ENCODE assay signal across 8 cellular contexts in genomic region chr17:77433385-77434135, GRCh38.
A peak's percentile ranks its signal among the peaks of the same experiment; 100 is the strongest.
DNase-seq lines count a peak whose midpoint lies in the region; ATAC-seq and TF ChIP-seq lines count a peak whose summit lies in the region.

No MANE protein-coding gene starts in this region.

- no peaks in the 10 kb centered on the region for H3K27me3 ChIP-seq in CD8-positive, alpha-beta memory T cell (ENCODE audit: insufficient read depth, low read length, poor library complexity, severe bottlenecking)
- no peaks in the 10 kb centered on the region for H3K27me3 ChIP-seq in HUES6 (ENCODE audit: control insufficient read depth, insufficient read depth, low read length)
- H3K27me3 ChIP-seq in colonic mucosa = no peaks in the 10 kb centered on the region

- H3K27ac ChIP-seq in CD8-positive, alpha-beta memory T cell (ENCODE audit: low read depth, low read length) = no peak overlapping the region
- peak overlapping the region; percentile 47; the same call in 1 of the 2 replicates for H3K27ac ChIP-seq in HUES6 (ENCODE audit: low read depth, low read length)
- H3K27ac ChIP-seq in colonic mucosa = peak overlapping the region; percentile 40

- POLR2A ChIA-PET in CD8-positive, alpha-beta memory T cell (lab: Charles Lee) = interaction anchor here (1.0 to 1.2 kb wide), 4 partner anchors 11 to 24 kb away, joined by 3 to 5 read pairs (median 4); no protein-coding TSS in a partner anchor

- H3K9ac ChIP-seq in HUES6 (ENCODE audit: low read length) (peak overlapping the region; percentile 47), colonic mucosa (ENCODE audit: low read depth in 2 of 2, low read length in 2 of 2) (peak overlapping the region in 1 of 2 donors; percentile 30)

- H3K4me1 ChIP-seq in CD8-positive, alpha-beta memory T cell (ENCODE audit: insufficient read depth, low read length) = peaks cover 99% of the 10 kb centered on the region
- H3K4me1 ChIP-seq in HUES6 (ENCODE audit: control insufficient read depth, insufficient read depth, low read length) = peaks cover 75% of the 10 kb centered on the region
- H3K4me1 ChIP-seq in colonic mucosa = peaks cover 21% of the 10 kb centered on the region

- H3K4me3 ChIP-seq in CD8-positive, alpha-beta memory T cell (ENCODE audit: low read length) = peak overlapping the region; percentile 63
- no peak overlapping the region for H3K4me3 ChIP-seq in HUES6 (ENCODE audit: low read depth, low read length)
- no peak overlapping the region for H3K4me3 ChIP-seq in colonic mucosa

- H3K27me3 Mint-ChIP-seq in CD8-positive, alpha-beta memory T cell = no peaks in the 10 kb centered on the region
- peaks cover 3% of the 10 kb centered on the region for H3K27me3 Mint-ChIP-seq in nephron (ENCODE audit: low read depth)

- intact Hi-C loops in colonic mucosa (cut with DNase I) = no loop called here
- intact Hi-C loops in left colon (cut with DNase I, micrococcal nuclease) = loop anchor here in 1 of 2 donors (5.0 kb wide), 1 partner anchor 59 kb away; no protein-coding TSS in a partner anchor

- peaks cover 76 to 98% (median 86%) of the 10 kb centered on the region in 3 donors for H3K4me1 Mint-ChIP-seq in CD8-positive, alpha-beta memory T cell
- H3K4me1 Mint-ChIP-seq in nephron = peaks cover 90% of the 10 kb centered on the region

- CTCF ChIA-PET in CD8-positive, alpha-beta memory T cell (lab: Charles Lee) = interaction anchor here (1.4 to 2.1 kb wide), 6 partner anchors 12 to 102 kb away, joined by 4 to 6 read pairs (median 5); no protein-coding TSS in a partner anchor

- H3K9me3 Mint-ChIP-seq in CD8-positive, alpha-beta memory T cell = no peaks in the 10 kb centered on the region
- no peaks in the 10 kb centered on the region for H3K9me3 Mint-ChIP-seq in nephron

- ATAC-seq in left colon = no peak

- H3K4me3 Mint-ChIP-seq in CD8-positive, alpha-beta memory T cell = peak overlapping the region; percentile 81 to 92 (median 86)
- peak overlapping the region; percentile 71 to 80 (median 76) for H3K4me3 Mint-ChIP-seq in nephron

- peak in 2 of 5 donors; percentile 53 to 54 for DNase-seq in CD8-positive, alpha-beta memory T cell
- DNase-seq in colonic mucosa (no peak), left colon (no peak), epidermal melanocyte (ENCODE audit: insufficient read length, low spot score) (no peak), cortex of kidney (lab: John Stamatoyannopoulos, UW) (no peak), HCEC 1CT (no peak)

- H3K36me3 ChIP-seq in CD8-positive, alpha-beta memory T cell (ENCODE audit: insufficient read depth, low read length) = no peaks in the 10 kb centered on the region
- H3K36me3 ChIP-seq in HUES6 (ENCODE audit: control insufficient read depth, insufficient read depth, low read length) = no peaks in the 10 kb centered on the region
- no peaks in the 10 kb centered on the region for H3K36me3 ChIP-seq in colonic mucosa

- H3K36me3 Mint-ChIP-seq in CD8-positive, alpha-beta memory T cell = peaks cover 0 to 29% (median 0%) of the 10 kb centered on the region in 3 donors
- no peaks in the 10 kb centered on the region for H3K36me3 Mint-ChIP-seq in nephron (ENCODE audit: low read depth)

- TF ChIP-seq CTCF in colonic mucosa (IDR thresholded peaks at IDR 0.05) (no peak), nephron (IDR thresholded peaks at IDR 0.05; ENCODE audit: unreplicated experiment in 3 of 3) (no peak)

- H3K27ac Mint-ChIP-seq in CD8-positive, alpha-beta memory T cell = peak overlapping the region; percentile 74 to 95 (median 86)
- H3K27ac Mint-ChIP-seq in nephron = peak overlapping the region; percentile 98

- H3K9me3 ChIP-seq in CD8-positive, alpha-beta memory T cell (ENCODE audit: low read length) = no peaks in the 10 kb centered on the region
- no peaks in the 10 kb centered on the region for H3K9me3 ChIP-seq in HUES6 (ENCODE audit: control insufficient read depth, insufficient read depth, low read depth, low read length)
- H3K9me3 ChIP-seq in colonic mucosa = no peaks in the 10 kb centered on the region
